8 cellular contexts compared by ENCODE assay signal in genomic region chr22:19479358-19480172, GRCh38. TPM values are rescaled to one million over a fixed set of nuclear protein-coding genes. Genes with fewer than 3 reads are reported as not detected.
DNase-seq lines count a peak whose midpoint lies in the region; ATAC-seq lines count a peak whose summit lies in the region.

TSS of gene CDC45 (plus strand) at chr22:19479920. CDS start at chr22:19479969, 49 bp downstream.

- peaks cover 10% of the 10 kb centered on the region for H3K36me3 ChIP-seq in effector memory CD4-positive, alpha-beta T cell (ENCODE audit: control insufficient read depth, insufficient read depth, low read length)

- H3K27ac ChIP-seq in effector memory CD4-positive, alpha-beta T cell (ENCODE audit: insufficient read depth, low read length, poor library complexity, severe bottlenecking) = peak within 1 kb of the TSS; percentile 96

- no peaks in the 10 kb centered on the region for H3K9me3 ChIP-seq in effector memory CD4-positive, alpha-beta T cell (ENCODE audit: control insufficient read depth, low read length)

- peak within 1 kb of the TSS; percentile 81 for H3K4me3 ChIP-seq in effector memory CD4-positive, alpha-beta T cell (ENCODE audit: insufficient read depth, low read depth, low read length, poor library complexity, severe bottlenecking)

- H3K4me1 ChIP-seq in effector memory CD4-positive, alpha-beta T cell (ENCODE audit: control insufficient read depth, insufficient read depth, low read length, poor library complexity, severe bottlenecking) = peaks cover 9% of the 10 kb centered on the region

- H3K27me3 ChIP-seq in effector memory CD4-positive, alpha-beta T cell (replicated peaks; ENCODE audit: control insufficient read depth, insufficient read depth, low read length, poor library complexity, severe bottlenecking) = no peaks in the 10 kb centered on the region

- DNase-seq in COLO668 (lab: John Stamatoyannopoulos, UW; ENCODE audit: unreplicated experiment) (peak; percentile 95), HT1080 (ENCODE audit: low read depth) (peak; percentile 98), NOMO-1 treated with DMSO at 0.1 percent for 48 hours (lab: John Stamatoyannopoulos, UW; ENCODE audit: unreplicated experiment) (peak; percentile 100), lung microvascular endothelial cell (ENCODE audit: low read depth in 2 of 2) (peak; percentile 99)
- DNase-seq in activated CD8-positive, alpha-beta memory T cell treated with anti-CD3 and anti-CD28 coated beads for 4 hours (ENCODE audit: low read depth in 2 of 2) = peak; percentile 86 to 89
- peak; percentile 85 to 92 (median 92) for DNase-seq in effector memory CD4-positive, alpha-beta T cell
- DNase-seq in stimulated activated CD4-positive, alpha-beta T cell treated with anti-CD3 and anti-CD28 coated beads, TNF-alpha, amount 100 ng/mL, for 48 hours (ENCODE audit: low read depth in 3 of 3) = peak; percentile 86 to 92 (median 88)

- ATAC-seq in GM21360 (IDR thresholded peaks at IDR 0.05; ENCODE audit: unreplicated experiment) = peak; percentile 78

RNA-seq across cellular contexts. Expression of gene CDC45, which starts in this region (rescaled TPM):
- 56.6 and 59.7 TPM in 2 replicates for total RNA-seq in HT1080 (2014; rRNA removed; shearing (Covaris generic))
- 39.8 and 46.2 TPM in 2 replicates for polyA plus RNA-seq in HT1080 (2015; cell fraction: cytosol; rRNA removed)
- polyA plus RNA-seq in HT1080 (2015; cell fraction: nucleus; rRNA removed) = 51.6 and 61.3 TPM in 2 replicates
- 3.0 and 12.2 TPM in 2 replicates for total RNA-seq in lung microvascular endothelial cell

Comparison
In these comparisons a context has a peak if more than half of its experiments do, and no peak if none do; other contexts are left out.
1. Peak in every context shown above with its lines: DNase-seq, ATAC-seq, H3K4me3 ChIP-seq and H3K27ac ChIP-seq.